In the genomic region with DNA sequence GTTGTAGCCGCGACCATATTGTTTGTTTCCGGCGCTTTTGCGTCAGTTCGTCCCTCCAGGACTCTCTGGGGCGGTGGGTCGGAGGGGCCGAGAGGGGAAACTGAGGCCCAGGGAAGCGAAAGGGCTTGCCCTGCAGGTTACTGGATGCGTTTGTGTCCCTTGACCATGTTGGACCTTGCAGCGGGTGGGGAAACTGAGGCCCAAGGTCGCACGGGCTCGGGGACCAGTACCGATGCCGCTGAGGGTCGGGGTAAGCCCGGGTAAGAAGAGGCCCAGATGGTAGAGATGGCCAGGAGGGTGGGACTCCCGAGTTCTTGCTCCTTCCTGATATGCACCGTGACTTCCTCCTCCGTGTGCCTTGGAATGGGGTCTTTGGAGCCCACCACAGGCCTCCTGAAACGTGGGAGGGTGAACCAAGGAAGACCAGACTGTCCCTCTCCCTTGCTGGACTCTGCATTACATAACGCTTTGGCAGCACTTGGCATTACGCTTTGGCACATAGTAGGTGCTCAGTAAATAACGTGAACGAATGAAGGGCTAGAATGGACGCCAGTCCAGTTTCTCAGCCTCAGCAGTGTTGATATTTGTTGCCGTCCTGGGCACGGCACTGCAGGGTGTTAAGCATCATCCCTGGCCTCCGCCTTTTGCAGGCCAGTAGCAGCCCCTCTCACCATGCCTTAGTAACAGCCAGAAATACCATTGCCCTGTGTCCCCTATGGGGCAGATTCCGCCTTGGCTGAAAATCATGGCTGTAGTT, we compare ENCODE assay signal across 8 cellular contexts. TPM values are rescaled to one million over a fixed set of nuclear protein-coding genes. Genes with fewer than 3 reads are reported as not detected.
DNase-seq lines count a peak whose midpoint lies in the region; ATAC-seq, FAIRE-seq and TF ChIP-seq lines count a peak whose summit lies in the region.

No MANE protein-coding gene starts in this region.

- H3K4me1 ChIP-seq in trophoblast cell (ENCODE audit: control insufficient read depth in 1 of 2, insufficient read depth in 2 of 2, low read length in 2 of 2) = peaks cover 4 to 12% of the 10 kb centered on the region in 2 experiments

- H3K4me3 ChIP-seq in GM06990 (replicated peaks; ENCODE audit: low read depth, low read length) (peak overlapping the region; percentile 91), epithelial cell of esophagus (ENCODE audit: low read length) (peak overlapping the region; percentile 92), trophoblast cell (ENCODE audit: low read depth, low read length) (peak overlapping the region; percentile 88)

- peak overlapping the region; percentile 11 for H3K27ac ChIP-seq in trophoblast cell (ENCODE audit: low read depth, low read length)

- H3K4me2 ChIP-seq in trophoblast cell (ENCODE audit: low read length) = peak overlapping the region; percentile 88

- TF ChIP-seq CTCF in GM06990 (IDR thresholded peaks at IDR 0.05; ENCODE audit: insufficient read depth, low read length, poor library complexity, severe bottlenecking) (no peak), epithelial cell of esophagus (IDR thresholded peaks at IDR 0.05; ENCODE audit: insufficient read depth, low read depth, low read length, missing control alignments) (no peak), GM10248 (IDR thresholded peaks at IDR 0.05; ENCODE audit: control extremely low read depth, extremely low read depth, low read depth, missing control alignments) (no peak)

- H3K27me3 ChIP-seq in GM06990 (replicated peaks; ENCODE audit: control insufficient read depth, insufficient read depth, low read length) (no peaks in the 10 kb centered on the region), trophoblast cell (ENCODE audit: insufficient read depth, low read length) (no peaks in the 10 kb centered on the region)

- H3K79me1 ChIP-seq in trophoblast cell (ENCODE audit: low read length) = peaks cover 19% of the 10 kb centered on the region

- no peaks in the 10 kb centered on the region for H3K9me3 ChIP-seq in trophoblast cell (ENCODE audit: insufficient read depth, low read depth, low read length)

- H3K9ac ChIP-seq in trophoblast cell (ENCODE audit: low read length) = peak overlapping the region; percentile 89

- no peak for DNase-seq in GM06990 (ENCODE audit: extremely low read depth, insufficient read length)
- DNase-seq in OCI-M1 (lab: John Stamatoyannopoulos, UW) = peak; percentile 16
- no peak for DNase-seq in epithelial cell of esophagus (ENCODE audit: low read depth)
- no peak for DNase-seq in trophoblast cell
- no peak for DNase-seq in NCI-H128 (lab: John Stamatoyannopoulos, UW; ENCODE audit: unreplicated experiment)
- no peak for DNase-seq in GM10248 (ENCODE audit: extremely low spot score)
- no peak for DNase-seq in GM19239 (ENCODE audit: insufficient read length, low spot score)

- H3K23ac ChIP-seq in trophoblast cell (ENCODE audit: low read length) = peak overlapping the region; percentile 37

- no peaks in the 10 kb centered on the region for H3K36me3 ChIP-seq in GM06990 (ENCODE audit: control insufficient read depth, insufficient read depth, low read length)
- H3K36me3 ChIP-seq in trophoblast cell (ENCODE audit: control insufficient read depth in 1 of 2, insufficient read depth in 2 of 2, low read length in 2 of 2) = peaks cover 4 to 8% of the 10 kb centered on the region in 2 experiments

- H4K12ac ChIP-seq in trophoblast cell (ENCODE audit: low read depth, low read length) = peak overlapping the region; percentile 56

- no CpG with 5 or more reads among the region's 32 CpGs for WGBS in trophoblast cell (ENCODE audit: extremely low coverage, insufficient coverage, insufficient read length)

- peak overlapping the region; percentile 98 for H3K4ac ChIP-seq in trophoblast cell (ENCODE audit: low read depth, low read length)

- POLR2A ChIA-PET in GM10248 (lab: Yijun Ruan, JAX) = interaction anchor here (0.7 to 1.4 kb wide), 2 partner anchors 60 to 68 kb away, joined by 3 to 4 read pairs; a partner anchor contains a TSS

- CTCF ChIA-PET in GM10248 (lab: Yijun Ruan, JAX) = interaction anchor here (1.2 to 3.2 kb wide), 5 partner anchors 9 to 136 kb away, joined by 4 to 27 read pairs (median 8); no protein-coding TSS in a partner anchor

- peak overlapping the region; percentile 42 for H2AFZ ChIP-seq in trophoblast cell (ENCODE audit: insufficient read depth, low read length, poor library complexity)

- no peak overlapping the region for H2BK12ac ChIP-seq in trophoblast cell (ENCODE audit: low read length)

- no peak for FAIRE-seq in GM19239 (lab: Jason Lieb, UNC)

- no peak for ATAC-seq in HG03175 (IDR thresholded peaks at IDR 0.05; ENCODE audit: unreplicated experiment)

- H2BK5ac ChIP-seq in trophoblast cell (ENCODE audit: low read depth, low read length, poor library complexity) = peak overlapping the region; percentile 37

- peak overlapping the region; percentile 67 for H2BK120ac ChIP-seq in trophoblast cell (ENCODE audit: insufficient read depth, low read length, poor library complexity)

- peak overlapping the region; percentile 60 for H4K91ac ChIP-seq in trophoblast cell (ENCODE audit: low read depth, low read length)

- H3K18ac ChIP-seq in trophoblast cell (ENCODE audit: low read length) = peak overlapping the region; percentile 7

- peak overlapping the region; percentile 72 for H4K8ac ChIP-seq in trophoblast cell (ENCODE audit: low read depth, low read length)

- H3K79me2 ChIP-seq in trophoblast cell (ENCODE audit: control insufficient read depth, insufficient read depth, low read length, poor library complexity) = peaks cover 26% of the 10 kb centered on the region

- peak overlapping the region; percentile 72 for H2AK5ac ChIP-seq in trophoblast cell (ENCODE audit: low read length)

- H3K14ac ChIP-seq in trophoblast cell (ENCODE audit: low read length) = peak overlapping the region; percentile 85

RNA-seq across cellular contexts. Expression of a gene that starts 0.7 kb away (rescaled TPM):
- 27.6 and 28.9 TPM in 2 replicates for polyA plus RNA-seq in trophoblast cell (2013)

RNA-seq across cellular contexts. Expression of a gene that starts 2.8 kb away (rescaled TPM):
- 134 and 142 TPM in 2 replicates for polyA plus RNA-seq in trophoblast cell (2013)

RNA-seq across cellular contexts. Expression of a gene that starts 54.4 kb away (rescaled TPM):
- polyA plus RNA-seq in trophoblast cell (2013) = 41.6 and 44.8 TPM in 2 replicates

RNA-seq across cellular contexts. Expression of a gene that starts 59.8 kb away (rescaled TPM):
- polyA plus RNA-seq in trophoblast cell (2013) = 13.8 and 15.3 TPM in 2 replicates
